1 cellular context compared by ENCODE assay signal in genomic region chr17:69572747-69573146, GRCh38.
TF ChIP-seq lines count a peak whose summit lies in the region.

No MANE protein-coding gene starts in this region.

TF ChIP-seq in IMR-90, 13 proteins besides CTCF, POLR2A, EP300 and RAD21 (continued from another document):
- no peak for TF ChIP-seq FOS (IDR thresholded peaks at IDR 0.05; ENCODE audit: low read depth, low read length)
- no peak for TF ChIP-seq CEBPB (IDR thresholded peaks at IDR 0.05; ENCODE audit: low read depth, low read length)
